ENCODE assay signal across 8 cellular contexts in the genomic region with DNA sequence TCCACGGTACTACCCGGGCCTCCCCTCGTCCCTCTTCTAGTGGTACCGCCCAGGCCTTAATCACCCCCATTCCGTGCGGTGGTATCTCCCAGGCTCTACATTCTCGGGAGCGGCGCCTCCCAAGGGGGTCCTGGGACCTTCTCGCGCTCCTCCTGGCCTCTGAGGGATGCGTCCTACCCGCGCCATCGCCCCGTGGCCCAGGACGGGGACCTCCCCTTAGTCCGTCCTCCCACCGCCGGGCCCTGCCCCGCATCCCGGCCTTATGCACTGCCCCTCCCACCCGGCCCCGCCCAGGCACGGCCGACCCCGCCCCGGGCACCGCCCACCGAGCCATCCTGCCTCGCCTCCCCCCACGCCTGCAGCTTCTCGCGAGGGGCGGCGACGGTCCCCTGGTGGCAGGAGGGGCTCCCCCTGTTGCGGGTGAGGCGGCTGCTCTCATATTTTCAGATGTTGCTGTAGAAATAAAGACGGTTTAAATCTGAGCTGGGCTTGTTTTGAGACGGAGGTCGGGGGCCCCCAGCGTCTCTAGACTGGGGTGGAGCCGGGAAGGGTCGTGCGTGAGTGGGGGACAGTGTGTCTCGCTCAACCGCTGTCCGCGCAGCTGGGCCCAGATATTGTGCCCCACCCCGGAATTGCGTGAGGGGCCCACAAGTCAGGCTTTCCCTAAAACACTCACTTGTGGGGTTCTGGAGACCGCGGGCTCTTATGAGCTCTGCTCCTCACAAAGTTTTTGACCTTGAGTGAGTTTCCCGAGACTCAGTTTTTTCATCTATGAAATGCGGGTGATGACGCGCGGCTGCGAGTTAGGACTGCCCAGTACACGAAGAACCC. TPM values are rescaled to one million over a fixed set of nuclear protein-coding genes. Genes with fewer than 3 reads are reported as not detected.
DNase-seq lines count a peak whose midpoint lies in the region; ATAC-seq and TF ChIP-seq lines count a peak whose summit lies in the region.

No MANE protein-coding gene starts in this region.

- H3K4me1 Mint-ChIP-seq in activated CD8-positive, alpha-beta T cell treated with anti-CD3 and anti-CD28 coated beads for 36 hours (ENCODE audit: low read depth): peaks cover 26% of the 10 kb centered on the region

- peaks cover 2 to 22% of the 10 kb centered on the region in 2 donors for H3K36me3 ChIP-seq in lung (ENCODE audit: control insufficient read depth in 2 of 2, insufficient read depth in 2 of 2, low read length in 2 of 2)

- intact Hi-C loops in activated CD8-positive, alpha-beta T cell treated with anti-CD3 and anti-CD28 coated beads for 36 hours (cut with micrococcal nuclease): no loop called here

- peak overlapping the region; percentile 91 for H3K4me3 Mint-ChIP-seq in activated CD8-positive, alpha-beta T cell treated with anti-CD3 and anti-CD28 coated beads for 36 hours

- DNase-seq in AG04449 (ENCODE audit: low read depth, low spot score) (peak; percentile 12), NCI-H69 (lab: John Stamatoyannopoulos, UW) (peak; percentile 95), ecto neural progenitor cell (ENCODE audit: low spot score) (peak; percentile 93), lung (ENCODE audit: low spot score) (peak; percentile 89)
- peak; percentile 93 for DNase-seq in activated CD8-positive, alpha-beta T cell treated with anti-CD3 and anti-CD28 coated beads for 36 hours
- DNase-seq in stimulated activated CD4-positive, alpha-beta T cell treated with anti-CD3 and anti-CD28 coated beads, TNF-alpha, amount 100 ng/mL, for 1 hour (ENCODE audit: low read depth in 3 of 3, low spot score in 1 of 3): peak; percentile 50 to 82 (median 72)

- peaks cover 36% of the 10 kb centered on the region for H3K36me3 Mint-ChIP-seq in activated CD8-positive, alpha-beta T cell treated with anti-CD3 and anti-CD28 coated beads for 36 hours (ENCODE audit: low read depth)

- H3K27ac ChIP-seq in lung (ENCODE audit: low read depth in 1 of 2, low read length in 1 of 2): peak overlapping the region; percentile 93

- H3K4me3 ChIP-seq in AG04449 (ENCODE audit: low read depth, low read length) (peak overlapping the region; percentile 66), lung (peak overlapping the region; percentile 49)

- 0% methylated on average over 55 to 61 of the region's 61 CpGs for WGBS in lung, 2 donors

- CTCF ChIA-PET in AG04449 (lab: Yijun Ruan, JAX): interaction anchor here (0.7 to 10.3 kb wide), 13 partner anchors 15 to 379 kb away, joined by 3 to 144 read pairs (median 4); a partner anchor contains a TSS
- CTCF ChIA-PET in activated CD8-positive, alpha-beta T cell treated with anti-CD3 and anti-CD28 coated beads for 36 hours (lab: Charles Lee): interaction anchor here (0.9 to 7.6 kb wide), 6 partner anchors 14 to 172 kb away, joined by 3 to 37 read pairs (median 4); a partner anchor contains a TSS

- H3K9me3 ChIP-seq in lung (ENCODE audit: control insufficient read depth in 2 of 2, insufficient read depth in 1 of 2, low read length in 1 of 2): no peaks in the 10 kb centered on the region

- H3K9me3 Mint-ChIP-seq in activated CD8-positive, alpha-beta T cell treated with anti-CD3 and anti-CD28 coated beads for 36 hours: no peaks in the 10 kb centered on the region

- peak overlapping the region; percentile 98 for H3K27ac Mint-ChIP-seq in activated CD8-positive, alpha-beta T cell treated with anti-CD3 and anti-CD28 coated beads for 36 hours

- no peaks in the 10 kb centered on the region for H3K27me3 Mint-ChIP-seq in activated CD8-positive, alpha-beta T cell treated with anti-CD3 and anti-CD28 coated beads for 36 hours

- no peaks in the 10 kb centered on the region for H3K27me3 ChIP-seq in lung (ENCODE audit: control insufficient read depth, insufficient read depth)

- POLR2A ChIA-PET in AG04449 (lab: Yijun Ruan, JAX): interaction anchor here (0.5 to 2.1 kb wide), 4 partner anchors 13 to 1048 kb away, joined by 3 to 15 read pairs (median 4); a partner anchor contains a TSS
- POLR2A ChIA-PET in activated CD8-positive, alpha-beta T cell treated with anti-CD3 and anti-CD28 coated beads for 36 hours (lab: Charles Lee): interaction anchor here (0.6 to 6.4 kb wide), 12 partner anchors 9 to 340 kb away, joined by 3 to 76 read pairs (median 5); a partner anchor contains a TSS

- ATAC-seq in HG03066 (IDR thresholded peaks at IDR 0.05; ENCODE audit: low read depth, unreplicated experiment) (peak; percentile 45), lung (ENCODE audit: insufficient read depth, low FRiP score) (peak; percentile 85)
- ATAC-seq in activated CD8-positive, alpha-beta T cell treated with anti-CD3 and anti-CD28 coated beads for 36 hours: peak; percentile 71

- peak; percentile 50 for TF ChIP-seq POLR2A in GM18526 (IDR thresholded peaks at IDR 0.05; ENCODE audit: extremely low read depth, insufficient read length)

- TF ChIP-seq CTCF in AG04449 (IDR thresholded peaks at IDR 0.05; ENCODE audit: insufficient read depth, low read length, missing control alignments): peak; percentile 50
- no peak for TF ChIP-seq CTCF in activated CD8-positive, alpha-beta T cell treated with anti-CD3 and anti-CD28 coated beads for 36 hours (IDR thresholded peaks at IDR 0.05)
- no peak for TF ChIP-seq CTCF in lung (IDR thresholded peaks at IDR 0.05; ENCODE audit: control extremely low read depth, extremely low read depth)

- H3K4me1 ChIP-seq in lung (ENCODE audit: control insufficient read depth in 2 of 2, insufficient read depth in 2 of 2, low read length in 2 of 2): peaks cover 0 to 8% of the 10 kb centered on the region in 2 donors

RNA-seq across cellular contexts. Expression of a gene that starts 0.8 kb away (rescaled TPM):
- 10 to 100 TPM; 97.9 to 98.2 TPM for total RNA-seq in activated CD8-positive, alpha-beta T cell treated with anti-CD3 and anti-CD28 coated beads for 36 hours
- 100 to 1,000 TPM in 1 of 2 donors, 10 to 100 TPM in 1; 78.6 to 162 TPM for total RNA-seq in lung
- polyA plus RNA-seq in lung: 100 to 1,000 TPM; 174 to 203 TPM

RNA-seq across cellular contexts. Expression of a gene that starts 10.1 kb away (rescaled TPM):
- 10 to 100 TPM; 32.2 to 35.2 TPM for total RNA-seq in activated CD8-positive, alpha-beta T cell treated with anti-CD3 and anti-CD28 coated beads for 36 hours
- 10 to 100 TPM in 1 of 2 donors, 1 to 10 TPM in 1; 8.5 to 30.8 TPM for total RNA-seq in lung
- polyA plus RNA-seq in lung: 10 to 100 TPM; 17.8 to 34.2 TPM

RNA-seq across cellular contexts. Expression of a gene that starts 10.4 kb away (rescaled TPM):
- 1 to 10 TPM in 1 of 2 experiments, under 1 TPM in 1; 0.96 to 2.0 TPM for total RNA-seq in activated CD8-positive, alpha-beta T cell treated with anti-CD3 and anti-CD28 coated beads for 36 hours
- 1 to 10 TPM; 1.1 to 3.4 TPM for total RNA-seq in lung
- 1 to 10 TPM; 1.1 to 2.0 TPM for polyA plus RNA-seq in lung

RNA-seq across cellular contexts. Expression of a gene that starts 21.3 kb away (rescaled TPM):
- 10 to 100 TPM; 57.4 to 64.0 TPM for total RNA-seq in activated CD8-positive, alpha-beta T cell treated with anti-CD3 and anti-CD28 coated beads for 36 hours
- total RNA-seq in lung: 100 to 1,000 TPM in 1 of 2 donors, 10 to 100 TPM in 1; 46.6 to 123 TPM
- polyA plus RNA-seq in lung: 100 to 1,000 TPM; 105 to 128 TPM

RNA-seq across cellular contexts. Expression of a gene that starts 24.1 kb away (rescaled TPM):
- not detected for total RNA-seq in activated CD8-positive, alpha-beta T cell treated with anti-CD3 and anti-CD28 coated beads for 36 hours
- total RNA-seq in lung: under 1 TPM; 0.23 to 0.28 TPM
- under 1 TPM; 0.09 to 0.91 TPM for polyA plus RNA-seq in lung

Comparison
In these comparisons a context has a peak if more than half of its experiments do, and no peak if none do; other contexts are left out.
1. Peak in every context shown above with its lines: DNase-seq, ATAC-seq, H3K4me3 ChIP-seq and H3K27ac ChIP-seq.
2. DNase-seq: peak in every context shown above with its lines; median percentile 95 in NCI-H69; 93 in activated CD8-positive, alpha-beta T cell treated with anti-CD3 and anti-CD28 coated beads for 36 hours; 93 in ecto neural progenitor cell; 89 in lung; 72 in stimulated activated CD4-positive, alpha-beta T cell treated with anti-CD3 and anti-CD28 coated beads, TNF-alpha, amount 100 ng/mL, for 1 hour; 12 in AG04449.